ENCODE assay signal across 1 cellular context in the genomic region with DNA sequence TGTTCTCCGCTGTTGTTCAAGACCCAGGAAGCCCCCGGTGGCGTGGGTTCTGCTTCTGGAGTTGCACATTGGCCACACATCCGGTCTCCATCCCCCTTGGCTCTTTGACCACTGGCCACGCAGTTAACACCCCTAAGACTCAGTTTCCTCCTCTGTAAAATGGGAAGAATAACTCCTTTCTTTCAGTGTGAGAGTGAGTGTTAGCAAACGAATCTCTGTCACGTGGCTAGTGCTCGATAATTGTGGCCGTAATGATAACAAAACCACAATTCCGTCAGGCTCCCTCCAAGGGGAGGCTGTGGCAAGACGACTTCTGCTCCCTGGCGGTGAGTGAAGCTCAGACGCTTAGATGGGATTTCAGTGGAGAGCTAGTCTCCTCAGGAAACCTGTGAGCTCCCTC.
A peak's percentile ranks its signal among the peaks of the same experiment; 100 is the strongest.
TF ChIP-seq lines count a peak whose summit lies in the region.

No MANE protein-coding gene starts in this region.

TF ChIP-seq in K562, 482 proteins besides CTCF, POLR2A, EP300 and RAD21 (continued from another document and continues in another):
- TF ChIP-seq, protein P1, sequence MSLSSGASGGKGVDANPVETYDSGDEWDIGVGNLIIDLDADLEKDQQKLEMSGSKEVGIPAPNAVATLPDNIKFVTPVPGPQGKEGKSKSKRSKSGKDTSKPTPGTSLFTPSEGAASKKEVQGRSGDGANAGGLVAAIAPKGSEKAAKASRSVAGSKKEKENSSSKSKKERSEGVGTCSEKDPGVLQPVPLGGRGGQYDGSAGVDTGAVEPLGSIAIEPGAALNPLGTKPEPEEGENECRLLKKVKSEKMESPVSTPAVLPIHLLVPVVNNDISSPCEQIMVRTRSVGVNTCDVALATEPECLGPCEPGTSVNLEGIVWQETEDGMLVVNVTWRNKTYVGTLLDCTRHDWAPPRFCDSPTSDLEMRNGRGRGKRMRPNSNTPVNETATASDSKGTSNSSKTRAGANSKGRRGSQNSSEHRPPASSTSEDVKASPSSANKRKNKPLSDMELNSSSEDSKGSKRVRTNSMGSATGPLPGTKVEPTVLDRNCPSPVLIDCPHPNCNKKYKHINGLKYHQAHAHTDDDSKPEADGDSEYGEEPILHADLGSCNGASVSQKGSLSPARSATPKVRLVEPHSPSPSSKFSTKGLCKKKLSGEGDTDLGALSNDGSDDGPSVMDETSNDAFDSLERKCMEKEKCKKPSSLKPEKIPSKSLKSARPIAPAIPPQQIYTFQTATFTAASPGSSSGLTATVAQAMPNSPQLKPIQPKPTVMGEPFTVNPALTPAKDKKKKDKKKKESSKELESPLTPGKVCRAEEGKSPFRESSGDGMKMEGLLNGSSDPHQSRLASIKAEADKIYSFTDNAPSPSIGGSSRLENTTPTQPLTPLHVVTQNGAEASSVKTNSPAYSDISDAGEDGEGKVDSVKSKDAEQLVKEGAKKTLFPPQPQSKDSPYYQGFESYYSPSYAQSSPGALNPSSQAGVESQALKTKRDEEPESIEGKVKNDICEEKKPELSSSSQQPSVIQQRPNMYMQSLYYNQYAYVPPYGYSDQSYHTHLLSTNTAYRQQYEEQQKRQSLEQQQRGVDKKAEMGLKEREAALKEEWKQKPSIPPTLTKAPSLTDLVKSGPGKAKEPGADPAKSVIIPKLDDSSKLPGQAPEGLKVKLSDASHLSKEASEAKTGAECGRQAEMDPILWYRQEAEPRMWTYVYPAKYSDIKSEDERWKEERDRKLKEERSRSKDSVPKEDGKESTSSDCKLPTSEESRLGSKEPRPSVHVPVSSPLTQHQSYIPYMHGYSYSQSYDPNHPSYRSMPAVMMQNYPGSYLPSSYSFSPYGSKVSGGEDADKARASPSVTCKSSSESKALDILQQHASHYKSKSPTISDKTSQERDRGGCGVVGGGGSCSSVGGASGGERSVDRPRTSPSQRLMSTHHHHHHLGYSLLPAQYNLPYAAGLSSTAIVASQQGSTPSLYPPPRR (CRISPR knock-in tag; IDR thresholded peaks at IDR 0.05; ENCODE audit: borderline replicate concordance) = no peak
- TF ChIP-seq CBX3 (IDR thresholded peaks at IDR 0.05; ENCODE audit: borderline replicate concordance in 1 of 2, low read length in 2 of 2) = no peak
- TF ChIP-seq ZNF445 (CRISPR knock-in tag; IDR thresholded peaks at IDR 0.05; ENCODE audit: low read depth) = no peak
- no peak for TF ChIP-seq PTTG1 (tag; IDR thresholded peaks at IDR 0.05; ENCODE audit: low read depth)
- TF ChIP-seq SRSF7 (optimal IDR thresholded peaks at IDR 0.05; ENCODE audit: low read depth, low read length) = no peak
- TF ChIP-seq, protein P2, sequence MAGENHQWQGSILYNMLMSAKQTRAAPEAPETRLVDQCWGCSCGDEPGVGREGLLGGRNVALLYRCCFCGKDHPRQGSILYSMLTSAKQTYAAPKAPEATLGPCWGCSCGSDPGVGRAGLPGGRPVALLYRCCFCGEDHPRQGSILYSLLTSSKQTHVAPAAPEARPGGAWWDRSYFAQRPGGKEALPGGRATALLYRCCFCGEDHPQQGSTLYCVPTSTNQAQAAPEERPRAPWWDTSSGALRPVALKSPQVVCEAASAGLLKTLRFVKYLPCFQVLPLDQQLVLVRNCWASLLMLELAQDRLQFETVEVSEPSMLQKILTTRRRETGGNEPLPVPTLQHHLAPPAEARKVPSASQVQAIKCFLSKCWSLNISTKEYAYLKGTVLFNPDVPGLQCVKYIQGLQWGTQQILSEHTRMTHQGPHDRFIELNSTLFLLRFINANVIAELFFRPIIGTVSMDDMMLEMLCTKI (IDR thresholded peaks at IDR 0.05; ENCODE audit: partially characterized antibody) = no peak
- TF ChIP-seq DACH1 (IDR thresholded peaks at IDR 0.05; ENCODE audit: partially characterized antibody) = no peak
- TF ChIP-seq, protein P3, sequence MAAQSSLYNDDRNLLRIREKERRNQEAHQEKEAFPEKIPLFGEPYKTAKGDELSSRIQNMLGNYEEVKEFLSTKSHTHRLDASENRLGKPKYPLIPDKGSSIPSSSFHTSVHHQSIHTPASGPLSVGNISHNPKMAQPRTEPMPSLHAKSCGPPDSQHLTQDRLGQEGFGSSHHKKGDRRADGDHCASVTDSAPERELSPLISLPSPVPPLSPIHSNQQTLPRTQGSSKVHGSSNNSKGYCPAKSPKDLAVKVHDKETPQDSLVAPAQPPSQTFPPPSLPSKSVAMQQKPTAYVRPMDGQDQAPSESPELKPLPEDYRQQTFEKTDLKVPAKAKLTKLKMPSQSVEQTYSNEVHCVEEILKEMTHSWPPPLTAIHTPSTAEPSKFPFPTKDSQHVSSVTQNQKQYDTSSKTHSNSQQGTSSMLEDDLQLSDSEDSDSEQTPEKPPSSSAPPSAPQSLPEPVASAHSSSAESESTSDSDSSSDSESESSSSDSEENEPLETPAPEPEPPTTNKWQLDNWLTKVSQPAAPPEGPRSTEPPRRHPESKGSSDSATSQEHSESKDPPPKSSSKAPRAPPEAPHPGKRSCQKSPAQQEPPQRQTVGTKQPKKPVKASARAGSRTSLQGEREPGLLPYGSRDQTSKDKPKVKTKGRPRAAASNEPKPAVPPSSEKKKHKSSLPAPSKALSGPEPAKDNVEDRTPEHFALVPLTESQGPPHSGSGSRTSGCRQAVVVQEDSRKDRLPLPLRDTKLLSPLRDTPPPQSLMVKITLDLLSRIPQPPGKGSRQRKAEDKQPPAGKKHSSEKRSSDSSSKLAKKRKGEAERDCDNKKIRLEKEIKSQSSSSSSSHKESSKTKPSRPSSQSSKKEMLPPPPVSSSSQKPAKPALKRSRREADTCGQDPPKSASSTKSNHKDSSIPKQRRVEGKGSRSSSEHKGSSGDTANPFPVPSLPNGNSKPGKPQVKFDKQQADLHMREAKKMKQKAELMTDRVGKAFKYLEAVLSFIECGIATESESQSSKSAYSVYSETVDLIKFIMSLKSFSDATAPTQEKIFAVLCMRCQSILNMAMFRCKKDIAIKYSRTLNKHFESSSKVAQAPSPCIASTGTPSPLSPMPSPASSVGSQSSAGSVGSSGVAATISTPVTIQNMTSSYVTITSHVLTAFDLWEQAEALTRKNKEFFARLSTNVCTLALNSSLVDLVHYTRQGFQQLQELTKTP (IDR thresholded peaks at IDR 0.05; ENCODE audit: low read depth in 1 of 2, partially characterized antibody in 2 of 2) = no peak
- TF ChIP-seq RBM25 (IDR thresholded peaks at IDR 0.05; ENCODE audit: low read depth, low read length, severe bottlenecking) = peak; percentile 71
- TF ChIP-seq NELFE (IDR thresholded peaks at IDR 0.05; ENCODE audit: insufficient read depth, insufficient read length) = no peak
- no peak for TF ChIP-seq ASH1L (IDR thresholded peaks at IDR 0.05; ENCODE audit: borderline replicate concordance, low read depth, partially characterized antibody)
- 0 out of 2 replicates have a peak, but pooled peaks have one; percentile 25 for TF ChIP-seq CREM (IDR thresholded peaks at IDR 0.05; ENCODE audit: low read depth)
- peak in 1 of 2 experiments; percentile 79; a peak in 1 of 4 replicates for TF ChIP-seq RCOR1 (IDR thresholded peaks at IDR 0.05; ENCODE audit: borderline replicate concordance in 1 of 2, low read depth in 2 of 2, low read length in 2 of 2)
- TF ChIP-seq NFE2 (IDR thresholded peaks at IDR 0.05; ENCODE audit: low read depth) = no peak
- TF ChIP-seq FOXK2 (conservative IDR thresholded peaks at IDR 0.05 in 1 of 2, IDR thresholded peaks at IDR 0.05 in 1 of 2; ENCODE audit: low read depth in 2 of 2) = no peak
- no peak for TF ChIP-seq U2AF1 (optimal IDR thresholded peaks at IDR 0.05; ENCODE audit: low read depth, low read length)
- TF ChIP-seq, protein P4, sequence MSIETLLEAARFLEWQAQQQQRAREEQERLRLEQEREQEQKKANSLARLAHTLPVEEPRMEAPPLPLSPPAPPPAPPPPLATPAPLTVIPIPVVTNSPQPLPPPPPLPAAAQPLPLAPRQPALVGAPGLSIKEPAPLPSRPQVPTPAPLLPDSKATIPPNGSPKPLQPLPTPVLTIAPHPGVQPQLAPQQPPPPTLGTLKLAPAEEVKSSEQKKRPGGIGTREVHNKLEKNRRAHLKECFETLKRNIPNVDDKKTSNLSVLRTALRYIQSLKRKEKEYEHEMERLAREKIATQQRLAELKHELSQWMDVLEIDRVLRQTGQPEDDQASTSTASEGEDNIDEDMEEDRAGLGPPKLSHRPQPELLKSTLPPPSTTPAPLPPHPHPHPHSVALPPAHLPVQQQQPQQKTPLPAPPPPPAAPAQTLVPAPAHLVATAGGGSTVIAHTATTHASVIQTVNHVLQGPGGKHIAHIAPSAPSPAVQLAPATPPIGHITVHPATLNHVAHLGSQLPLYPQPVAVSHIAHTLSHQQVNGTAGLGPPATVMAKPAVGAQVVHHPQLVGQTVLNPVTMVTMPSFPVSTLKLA (conservative IDR thresholded peaks at IDR 0.05) = no peak
- TF ChIP-seq ZNF76 (CRISPR knock-in tag; IDR thresholded peaks at IDR 0.05; ENCODE audit: borderline replicate concordance) = no peak
- no peak for TF ChIP-seq TCF7L2 (IDR thresholded peaks at IDR 0.05; ENCODE audit: low read depth, low read length)
- TF ChIP-seq, protein P5, sequence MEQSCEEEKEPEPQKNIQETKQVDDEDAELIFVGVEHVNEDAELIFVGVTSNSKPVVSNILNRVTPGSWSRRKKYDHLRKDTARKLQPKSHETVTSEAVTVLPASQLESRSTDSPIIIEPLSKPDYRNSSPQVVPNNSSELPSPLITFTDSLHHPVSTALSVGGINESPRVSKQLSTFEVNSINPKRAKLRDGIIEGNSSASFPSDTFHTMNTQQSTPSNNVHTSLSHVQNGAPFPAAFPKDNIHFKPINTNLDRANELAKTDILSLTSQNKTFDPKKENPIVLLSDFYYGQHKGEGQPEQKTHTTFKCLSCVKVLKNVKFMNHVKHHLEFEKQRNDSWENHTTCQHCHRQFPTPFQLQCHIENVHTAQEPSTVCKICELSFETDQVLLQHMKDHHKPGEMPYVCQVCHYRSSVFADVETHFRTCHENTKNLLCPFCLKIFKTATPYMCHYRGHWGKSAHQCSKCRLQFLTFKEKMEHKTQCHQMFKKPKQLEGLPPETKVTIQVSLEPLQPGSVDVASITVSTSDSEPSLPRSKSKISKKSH (CRISPR knock-in tag; IDR thresholded peaks at IDR 0.05) = no peak
- TF ChIP-seq, protein P6, sequence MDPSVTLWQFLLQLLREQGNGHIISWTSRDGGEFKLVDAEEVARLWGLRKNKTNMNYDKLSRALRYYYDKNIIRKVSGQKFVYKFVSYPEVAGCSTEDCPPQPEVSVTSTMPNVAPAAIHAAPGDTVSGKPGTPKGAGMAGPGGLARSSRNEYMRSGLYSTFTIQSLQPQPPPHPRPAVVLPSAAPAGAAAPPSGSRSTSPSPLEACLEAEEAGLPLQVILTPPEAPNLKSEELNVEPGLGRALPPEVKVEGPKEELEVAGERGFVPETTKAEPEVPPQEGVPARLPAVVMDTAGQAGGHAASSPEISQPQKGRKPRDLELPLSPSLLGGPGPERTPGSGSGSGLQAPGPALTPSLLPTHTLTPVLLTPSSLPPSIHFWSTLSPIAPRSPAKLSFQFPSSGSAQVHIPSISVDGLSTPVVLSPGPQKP (CRISPR knock-in tag; IDR thresholded peaks at IDR 0.05) = no peak
- TF ChIP-seq, protein P7, sequence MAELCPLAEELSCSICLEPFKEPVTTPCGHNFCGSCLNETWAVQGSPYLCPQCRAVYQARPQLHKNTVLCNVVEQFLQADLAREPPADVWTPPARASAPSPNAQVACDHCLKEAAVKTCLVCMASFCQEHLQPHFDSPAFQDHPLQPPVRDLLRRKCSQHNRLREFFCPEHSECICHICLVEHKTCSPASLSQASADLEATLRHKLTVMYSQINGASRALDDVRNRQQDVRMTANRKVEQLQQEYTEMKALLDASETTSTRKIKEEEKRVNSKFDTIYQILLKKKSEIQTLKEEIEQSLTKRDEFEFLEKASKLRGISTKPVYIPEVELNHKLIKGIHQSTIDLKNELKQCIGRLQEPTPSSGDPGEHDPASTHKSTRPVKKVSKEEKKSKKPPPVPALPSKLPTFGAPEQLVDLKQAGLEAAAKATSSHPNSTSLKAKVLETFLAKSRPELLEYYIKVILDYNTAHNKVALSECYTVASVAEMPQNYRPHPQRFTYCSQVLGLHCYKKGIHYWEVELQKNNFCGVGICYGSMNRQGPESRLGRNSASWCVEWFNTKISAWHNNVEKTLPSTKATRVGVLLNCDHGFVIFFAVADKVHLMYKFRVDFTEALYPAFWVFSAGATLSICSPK (IDR thresholded peaks at IDR 0.05; ENCODE audit: borderline replicate concordance) = no peak
- TF ChIP-seq, protein P8, sequence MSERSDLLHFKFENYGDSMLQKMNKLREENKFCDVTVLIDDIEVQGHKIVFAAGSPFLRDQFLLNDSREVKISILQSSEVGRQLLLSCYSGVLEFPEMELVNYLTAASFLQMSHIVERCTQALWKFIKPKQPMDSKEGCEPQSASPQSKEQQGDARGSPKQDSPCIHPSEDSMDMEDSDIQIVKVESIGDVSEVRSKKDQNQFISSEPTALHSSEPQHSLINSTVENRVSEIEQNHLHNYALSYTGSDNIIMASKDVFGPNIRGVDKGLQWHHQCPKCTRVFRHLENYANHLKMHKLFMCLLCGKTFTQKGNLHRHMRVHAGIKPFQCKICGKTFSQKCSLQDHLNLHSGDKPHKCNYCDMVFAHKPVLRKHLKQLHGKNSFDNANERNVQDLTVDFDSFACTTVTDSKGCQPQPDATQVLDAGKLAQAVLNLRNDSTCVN (CRISPR knock-in tag; IDR thresholded peaks at IDR 0.05) = no peak
- TF ChIP-seq HDAC2 (IDR thresholded peaks at IDR 0.05) = no peak
- TF ChIP-seq, protein P9, sequence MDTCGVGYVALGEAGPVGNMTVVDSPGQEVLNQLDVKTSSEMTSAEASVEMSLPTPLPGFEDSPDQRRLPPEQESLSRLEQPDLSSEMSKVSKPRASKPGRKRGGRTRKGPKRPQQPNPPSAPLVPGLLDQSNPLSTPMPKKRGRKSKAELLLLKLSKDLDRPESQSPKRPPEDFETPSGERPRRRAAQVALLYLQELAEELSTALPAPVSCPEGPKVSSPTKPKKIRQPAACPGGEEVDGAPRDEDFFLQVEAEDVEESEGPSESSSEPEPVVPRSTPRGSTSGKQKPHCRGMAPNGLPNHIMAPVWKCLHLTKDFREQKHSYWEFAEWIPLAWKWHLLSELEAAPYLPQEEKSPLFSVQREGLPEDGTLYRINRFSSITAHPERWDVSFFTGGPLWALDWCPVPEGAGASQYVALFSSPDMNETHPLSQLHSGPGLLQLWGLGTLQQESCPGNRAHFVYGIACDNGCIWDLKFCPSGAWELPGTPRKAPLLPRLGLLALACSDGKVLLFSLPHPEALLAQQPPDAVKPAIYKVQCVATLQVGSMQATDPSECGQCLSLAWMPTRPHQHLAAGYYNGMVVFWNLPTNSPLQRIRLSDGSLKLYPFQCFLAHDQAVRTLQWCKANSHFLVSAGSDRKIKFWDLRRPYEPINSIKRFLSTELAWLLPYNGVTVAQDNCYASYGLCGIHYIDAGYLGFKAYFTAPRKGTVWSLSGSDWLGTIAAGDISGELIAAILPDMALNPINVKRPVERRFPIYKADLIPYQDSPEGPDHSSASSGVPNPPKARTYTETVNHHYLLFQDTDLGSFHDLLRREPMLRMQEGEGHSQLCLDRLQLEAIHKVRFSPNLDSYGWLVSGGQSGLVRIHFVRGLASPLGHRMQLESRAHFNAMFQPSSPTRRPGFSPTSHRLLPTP (IDR thresholded peaks at IDR 0.05; ENCODE audit: borderline replicate concordance, extremely low read depth, insufficient read length) = no peak
- no peak for TF ChIP-seq TRIM24 (IDR thresholded peaks at IDR 0.05)
- TF ChIP-seq, protein P10, sequence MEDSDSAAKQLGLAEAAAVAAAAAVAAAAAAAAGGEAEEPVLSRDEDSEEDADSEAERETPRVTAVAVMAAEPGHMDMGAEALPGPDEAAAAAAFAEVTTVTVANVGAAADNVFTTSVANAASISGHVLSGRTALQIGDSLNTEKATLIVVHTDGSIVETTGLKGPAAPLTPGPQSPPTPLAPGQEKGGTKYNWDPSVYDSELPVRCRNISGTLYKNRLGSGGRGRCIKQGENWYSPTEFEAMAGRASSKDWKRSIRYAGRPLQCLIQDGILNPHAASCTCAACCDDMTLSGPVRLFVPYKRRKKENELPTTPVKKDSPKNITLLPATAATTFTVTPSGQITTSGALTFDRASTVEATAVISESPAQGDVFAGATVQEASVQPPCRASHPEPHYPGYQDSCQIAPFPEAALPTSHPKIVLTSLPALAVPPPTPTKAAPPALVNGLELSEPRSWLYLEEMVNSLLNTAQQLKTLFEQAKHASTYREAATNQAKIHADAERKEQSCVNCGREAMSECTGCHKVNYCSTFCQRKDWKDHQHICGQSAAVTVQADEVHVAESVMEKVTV (CRISPR knock-in tag; IDR thresholded peaks at IDR 0.05) = peak; percentile 18; the same call in 1 of the 2 replicates
- TF ChIP-seq SIN3B (IDR thresholded peaks at IDR 0.05; ENCODE audit: low read depth) = no peak
- no peak for TF ChIP-seq HDAC3 (IDR thresholded peaks at IDR 0.05; ENCODE audit: borderline replicate concordance, partially characterized antibody)
